ENCODE assay signal across 1 cellular context in genomic region chr13:97332725-97333124, GRCh38.
TF ChIP-seq lines count a peak whose summit lies in the region.

No MANE protein-coding gene starts in this region.

TF ChIP-seq in HepG2, 621 proteins besides CTCF, POLR2A, EP300 and RAD21 (continued from another document):
- TF ChIP-seq ZNF646 (CRISPR knock-in tag; IDR thresholded peaks at IDR 0.05), result no peak
- TF ChIP-seq FUBP1 (CRISPR knock-in tag; IDR thresholded peaks at IDR 0.05; ENCODE audit: borderline replicate concordance), result no peak
- peak; percentile 16; the same call in 1 of the 2 replicates for TF ChIP-seq CEBPG (CRISPR knock-in tag; IDR thresholded peaks at IDR 0.05)
